ENCODE assay signal across 23 cellular contexts in the genomic region with DNA sequence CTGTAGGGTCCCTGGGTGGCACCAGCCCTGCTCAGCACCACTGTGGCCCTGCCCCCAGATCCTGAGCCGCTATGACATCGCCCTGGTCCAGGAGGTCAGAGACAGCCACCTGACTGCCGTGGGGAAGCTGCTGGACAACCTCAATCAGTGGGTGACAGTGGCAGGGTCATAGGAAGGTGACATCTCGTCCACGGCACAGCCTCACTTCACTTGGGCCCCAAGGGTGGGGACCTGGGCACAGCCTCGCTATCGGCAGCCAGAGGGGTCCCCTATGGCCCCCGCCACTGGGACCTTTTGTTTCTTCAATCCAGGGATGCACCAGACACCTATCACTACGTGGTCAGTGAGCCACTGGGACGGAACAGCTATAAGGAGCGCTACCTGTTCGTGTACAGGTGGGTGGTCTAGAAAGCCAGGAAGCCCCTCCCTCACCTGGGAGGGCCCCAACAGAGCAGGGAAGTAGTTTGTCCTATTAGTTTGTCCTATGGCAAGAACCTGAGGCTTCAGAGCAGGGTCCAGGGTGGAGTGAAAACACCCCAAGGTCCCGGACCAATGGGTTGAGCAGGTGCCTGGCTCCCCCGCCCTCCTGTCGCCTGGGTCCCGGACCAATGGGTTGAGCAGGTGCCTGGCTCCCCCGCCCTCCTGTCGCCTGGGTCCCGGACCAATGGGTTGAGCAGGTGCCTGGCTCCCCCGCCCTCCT. TPM values are rescaled to one million over a fixed set of nuclear protein-coding genes. Genes with fewer than 3 reads are reported as not detected.
DNase-seq lines count a peak whose midpoint lies in the region; ATAC-seq and TF ChIP-seq lines count a peak whose summit lies in the region.
"Had no signal": no experiment of that assay in that cellular context is flagged by ENCODE, and none has a peak within 500 bp of the region (broad histone marks: within the 10 kb centered on the region; RNA-seq: fewer than 3 reads in every experiment).

No MANE protein-coding gene starts in this region.

- H3K36me3 Mint-ChIP-seq in natural killer cell treated with Interleukin-12 subunit alpha and Interleukin-12 subunit beta and Interleukin-15 and Interleukin-18, amount 100 ng/mL, for 72 hours = peaks cover 10% of the 10 kb centered on the region
- no peaks in the 10 kb centered on the region for H3K36me3 Mint-ChIP-seq in natural killer cell
- no peaks in the 10 kb centered on the region for H3K36me3 Mint-ChIP-seq in glutamatergic neuron (ENCODE audit: unreplicated experiment)

- intact Hi-C loops in natural killer cell (cut with micrococcal nuclease) = no loop called here
- intact Hi-C loops in posterior vena cava (cut with DNase I) = no loop called here

- H3K4me1 Mint-ChIP-seq in natural killer cell treated with Interleukin-12 subunit alpha and Interleukin-12 subunit beta and Interleukin-15 and Interleukin-18, amount 100 ng/mL, for 72 hours (ENCODE audit: low read depth in 2 of 2) = peaks cover 0 to 6% of the 10 kb centered on the region in 2 donors
- peaks cover 6 to 7% of the 10 kb centered on the region in 2 donors for H3K4me1 Mint-ChIP-seq in natural killer cell
- H3K4me1 Mint-ChIP-seq in glutamatergic neuron (ENCODE audit: low read depth, unreplicated experiment) = peaks cover 3% of the 10 kb centered on the region

- no peak overlapping the region for H3K4me3 Mint-ChIP-seq in natural killer cell treated with Interleukin-12 subunit alpha and Interleukin-12 subunit beta and Interleukin-15 and Interleukin-18, amount 100 ng/mL, for 72 hours
- H3K4me3 Mint-ChIP-seq in natural killer cell = no peak overlapping the region
- no peak overlapping the region for H3K4me3 Mint-ChIP-seq in glutamatergic neuron (ENCODE audit: unreplicated experiment)
- H3K4me3 Mint-ChIP-seq: activated B cell treated with CpG ODN at 0.5 μM for 24 hours; activated naive CD8-positive, alpha-beta T cell treated with anti-CD3 and anti-CD28 coated beads for 36 hours; B cell; central memory CD8-positive, alpha-beta T cell; GM23338; nephron progenitor cell had no signal

- H3K27me3 Mint-ChIP-seq in natural killer cell treated with Interleukin-12 subunit alpha and Interleukin-12 subunit beta and Interleukin-15 and Interleukin-18, amount 100 ng/mL, for 72 hours = no peaks in the 10 kb centered on the region
- H3K27me3 Mint-ChIP-seq in natural killer cell (ENCODE audit: low read depth in 2 of 2) = no peaks in the 10 kb centered on the region
- H3K27me3 Mint-ChIP-seq in glutamatergic neuron (ENCODE audit: unreplicated experiment) = peaks cover 4% of the 10 kb centered on the region
- H3K27me3 Mint-ChIP-seq: activated B cell treated with CpG ODN at 0.5 μM for 24 hours; activated naive CD8-positive, alpha-beta T cell treated with anti-CD3 and anti-CD28 coated beads for 36 hours; B cell; central memory CD8-positive, alpha-beta T cell had no signal

- no peak for TF ChIP-seq CTCF in natural killer cell (IDR thresholded peaks at IDR 0.05)
- TF ChIP-seq CTCF in glutamatergic neuron (IDR thresholded peaks at IDR 0.05; ENCODE audit: partially characterized antibody, unreplicated experiment) = no peak
- TF ChIP-seq CTCF in omental fat pad (IDR thresholded peaks at IDR 0.05) = no peak

- no peak overlapping the region for H3K27ac Mint-ChIP-seq in natural killer cell treated with Interleukin-12 subunit alpha and Interleukin-12 subunit beta and Interleukin-15 and Interleukin-18, amount 100 ng/mL, for 72 hours
- H3K27ac Mint-ChIP-seq in natural killer cell (no peak overlapping the region), glutamatergic neuron (ENCODE audit: unreplicated experiment) (peak overlapping the region; percentile 38)
- H3K27ac Mint-ChIP-seq: activated B cell treated with CpG ODN at 0.5 μM for 24 hours; activated naive CD8-positive, alpha-beta T cell treated with anti-CD3 and anti-CD28 coated beads for 36 hours; activated T-helper 2 cell treated with anti-CD3 and anti-CD28 coated beads, Interferon-gamma antibody, Interleukin-2, Interleukin-4, amounts not matched to agents 10 μg/mL and 5 μg/mL and 100 μg/mL, durations not matched to agents 14 hours and 24 hours and 36 hours; B cell had no signal

- no peaks in the 10 kb centered on the region for H3K9me3 Mint-ChIP-seq in natural killer cell treated with Interleukin-12 subunit alpha and Interleukin-12 subunit beta and Interleukin-15 and Interleukin-18, amount 100 ng/mL, for 72 hours
- H3K9me3 Mint-ChIP-seq in natural killer cell (no peaks in the 10 kb centered on the region), glutamatergic neuron (ENCODE audit: unreplicated experiment) (peaks cover 2% of the 10 kb centered on the region)
- H3K9me3 Mint-ChIP-seq: activated B cell treated with CpG ODN at 0.5 μM for 24 hours; activated naive CD8-positive, alpha-beta T cell treated with anti-CD3 and anti-CD28 coated beads for 36 hours; activated T-helper 2 cell treated with anti-CD3 and anti-CD28 coated beads, Interferon-gamma antibody, Interleukin-2, Interleukin-4, amounts not matched to agents 10 μg/mL and 5 μg/mL and 100 μg/mL, durations not matched to agents 14 hours and 24 hours and 36 hours; central memory CD8-positive, alpha-beta T cell; GM23338; nephron progenitor cell had no signal

- DNase-seq in natural killer cell treated with Interleukin-12 subunit alpha and Interleukin-12 subunit beta and Interleukin-15 and Interleukin-18, amount 100 ng/mL, for 72 hours (ENCODE audit: low spot score) = peak; percentile 23
- DNase-seq in natural killer cell (no peak), glutamatergic neuron (no peak), posterior vena cava (ENCODE audit: low spot score) (peak; percentile 51), OCI-M2 (lab: John Stamatoyannopoulos, UW; ENCODE audit: unreplicated experiment) (no peak), GOT3 (lab: John Stamatoyannopoulos, UW) (no peak), NCI-H526 (lab: John Stamatoyannopoulos, UW) (no peak), omental fat pad (ENCODE audit: low spot score) (no peak)
- DNase-seq: activated B cell treated with CpG ODN at 0.5 μM for 24 hours; activated naive CD8-positive, alpha-beta T cell treated with anti-CD3 and anti-CD28 coated beads for 36 hours; DMS53; heart right ventricle; midbrain; NCI-H1105; NCI-H2029; NCI-H226; NCI-H774; nephron progenitor cell; T-helper 9 cell had no signal

- ATAC-seq in natural killer cell treated with Interleukin-12 subunit alpha and Interleukin-12 subunit beta and Interleukin-15 and Interleukin-18, amount 100 ng/mL, for 72 hours = peak in 1 of 2 donors; percentile 3
- ATAC-seq in natural killer cell (no peak), omental fat pad (ENCODE audit: low FRiP score) (no peak)
- ATAC-seq: GM23338 had no signal

RNA-seq across cellular contexts. Expression of a gene that starts 1.4 kb away (rescaled TPM):
- total RNA-seq in natural killer cell treated with Interleukin-12 subunit alpha and Interleukin-12 subunit beta and Interleukin-15 and Interleukin-18, amount 100 ng/mL, for 72 hours = 10 to 100 TPM; 19.1 to 25.5 TPM
- total RNA-seq in natural killer cell (10 to 100 TPM; 29.9 to 47.8 (median 34.9) TPM), glutamatergic neuron (ENCODE audit: unreplicated experiment) (34.3 TPM), posterior vena cava (1 to 10 TPM; 4.0 to 6.2 TPM), omental fat pad (10 to 100 TPM in 3 of 4 donors, 1 to 10 TPM in 1; 4.6 to 14.8 (median 12.3) TPM)

RNA-seq across cellular contexts. Expression of a gene that starts 44.5 kb away (rescaled TPM):
- 10 to 100 TPM; 13.4 to 18.4 TPM for total RNA-seq in natural killer cell treated with Interleukin-12 subunit alpha and Interleukin-12 subunit beta and Interleukin-15 and Interleukin-18, amount 100 ng/mL, for 72 hours
- total RNA-seq in natural killer cell = 10 to 100 TPM; 13.5 to 18.6 (median 15.5) TPM
- 14.1 TPM for total RNA-seq in glutamatergic neuron (ENCODE audit: unreplicated experiment)
- total RNA-seq in posterior vena cava = 1 to 10 TPM; 4.5 to 4.9 TPM
- total RNA-seq in omental fat pad = 1 to 10 TPM; 2.9 to 4.4 (median 3.3) TPM

Comparison
In these comparisons a context has a peak if more than half of its experiments do, and no peak if none do; other contexts are left out.
1. DNase-seq: peak in natural killer cell treated with Interleukin-12 subunit alpha and Interleukin-12 subunit beta and Interleukin-15 and Interleukin-18, amount 100 ng/mL, for 72 hours (single experiment) and posterior vena cava (single experiment); none in natural killer cell (single experiment), glutamatergic neuron (single experiment), OCI-M2 (single experiment), GOT3 (single experiment), NCI-H526 (0 of 2) and omental fat pad (single experiment).